In genomic region chr22:46444390-46444854, GRCh38 we compare ENCODE assay signal across 14 cellular contexts.
DNase-seq lines count a peak whose midpoint lies in the region; TF ChIP-seq lines count a peak whose summit lies in the region.
"Had no signal": no experiment of that assay in that cellular context is flagged by ENCODE, and none has a peak within 500 bp of the region (broad histone marks: within the 10 kb centered on the region; RNA-seq: fewer than 3 reads in every experiment).

No MANE protein-coding gene starts in this region.

- H3K27ac Mint-ChIP-seq in type B pancreatic cell, result peak overlapping the region; percentile 83
- no peak overlapping the region for H3K27ac Mint-ChIP-seq in activated T-cell treated with anti-CD3 and anti-CD28 coated beads, Interleukin-2, amount 50 U/mL, for 24 hours
- H3K27ac Mint-ChIP-seq: activated T-helper 17 cell treated with anti-CD3 and anti-CD28 coated beads, Interleukin-2, amount 50 U/mL, for 72 hours; effector memory CD8-positive, alpha-beta T cell; T-helper 17 cell had no signal

- peak overlapping the region; percentile 12 for H3K4me3 Mint-ChIP-seq in type B pancreatic cell
- no peak overlapping the region for H3K4me3 Mint-ChIP-seq in activated T-cell treated with anti-CD3 and anti-CD28 coated beads, Interleukin-2, amount 50 U/mL, for 24 hours
- H3K4me3 Mint-ChIP-seq: activated T-helper 17 cell treated with anti-CD3 and anti-CD28 coated beads, Interleukin-2, amount 50 U/mL, for 72 hours; effector memory CD8-positive, alpha-beta T cell; T-helper 17 cell had no signal

- peak; percentile 5 for TF ChIP-seq CTCF in foreskin fibroblast (IDR thresholded peaks at IDR 0.05; ENCODE audit: low read depth, low read length)
- TF ChIP-seq CTCF in type B pancreatic cell (conservative IDR thresholded peaks at IDR 0.05), result no peak

- no peak overlapping the region for H3K4me3 ChIP-seq in foreskin fibroblast (ENCODE audit: low read depth in 1 of 2, low read length in 2 of 2)
- H3K4me3 ChIP-seq: ascending aorta, tibial nerve had no signal

- no peaks in the 10 kb centered on the region for H3K27me3 Mint-ChIP-seq in type B pancreatic cell
- peaks cover 4% of the 10 kb centered on the region for H3K27me3 Mint-ChIP-seq in activated T-cell treated with anti-CD3 and anti-CD28 coated beads, Interleukin-2, amount 50 U/mL, for 24 hours

- no peaks in the 10 kb centered on the region for H3K9me3 Mint-ChIP-seq in type B pancreatic cell
- no peaks in the 10 kb centered on the region for H3K9me3 Mint-ChIP-seq in activated T-cell treated with anti-CD3 and anti-CD28 coated beads, Interleukin-2, amount 50 U/mL, for 24 hours
- H3K9me3 Mint-ChIP-seq: activated T-helper 17 cell treated with anti-CD3 and anti-CD28 coated beads, Interleukin-2, amount 50 U/mL, for 72 hours; effector memory CD8-positive, alpha-beta T cell had no signal

- peaks cover 23% of the 10 kb centered on the region for H3K4me1 Mint-ChIP-seq in type B pancreatic cell (ENCODE audit: unreplicated experiment)
- H3K4me1 Mint-ChIP-seq in activated T-cell treated with anti-CD3 and anti-CD28 coated beads, Interleukin-2, amount 50 U/mL, for 24 hours (ENCODE audit: low read depth), result no peaks in the 10 kb centered on the region
- H3K4me1 Mint-ChIP-seq: T-helper 17 cell had no signal

- peaks cover 5% of the 10 kb centered on the region for H3K36me3 Mint-ChIP-seq in type B pancreatic cell
- H3K36me3 Mint-ChIP-seq in activated T-cell treated with anti-CD3 and anti-CD28 coated beads, Interleukin-2, amount 50 U/mL, for 24 hours (ENCODE audit: low read depth), result no peaks in the 10 kb centered on the region

- DNase-seq in NCI-H82 (lab: John Stamatoyannopoulos, UW), result peak; percentile 12
- DNase-seq in NCI-H82 treated with DMSO at 0.1 percent for 48 hours (lab: John Stamatoyannopoulos, UW; ENCODE audit: unreplicated experiment), result no peak
- DNase-seq in SHP77 treated with DMSO at 0.1 percent for 48 hours (lab: John Stamatoyannopoulos, UW), result peak; percentile 53
- no peak for DNase-seq in foreskin fibroblast
- no peak for DNase-seq in type B pancreatic cell (ENCODE audit: extremely low spot score, unreplicated experiment)
- DNase-seq in activated T-cell treated with anti-CD3 and anti-CD28 coated beads, Interleukin-2, amount 50 U/mL, for 24 hours, result no peak
- no peak for DNase-seq in activated T-cell treated with anti-CD3 and anti-CD28 coated beads for 4 hours
- no peak for DNase-seq in NCI-H2029 treated with DMSO at 0.1 percent for 48 hours (lab: John Stamatoyannopoulos, UW)
- DNase-seq: effector memory CD8-positive, alpha-beta T cell; NCI-H2081; T-helper 17 cell had no signal

Comparison
In these comparisons a context has a peak if more than half of its experiments do, and no peak if none do; other contexts are left out.
1. DNase-seq: peak in NCI-H82 (single experiment) and SHP77 treated with DMSO at 0.1 percent for 48 hours (single experiment); none in NCI-H82 treated with DMSO at 0.1 percent for 48 hours (single experiment), foreskin fibroblast (0 of 2), type B pancreatic cell (single experiment), activated T-cell treated with anti-CD3 and anti-CD28 coated beads, Interleukin-2, amount 50 U/mL, for 24 hours (single experiment), activated T-cell treated with anti-CD3 and anti-CD28 coated beads for 4 hours (single experiment) and NCI-H2029 treated with DMSO at 0.1 percent for 48 hours (single experiment).